In the genomic region with DNA sequence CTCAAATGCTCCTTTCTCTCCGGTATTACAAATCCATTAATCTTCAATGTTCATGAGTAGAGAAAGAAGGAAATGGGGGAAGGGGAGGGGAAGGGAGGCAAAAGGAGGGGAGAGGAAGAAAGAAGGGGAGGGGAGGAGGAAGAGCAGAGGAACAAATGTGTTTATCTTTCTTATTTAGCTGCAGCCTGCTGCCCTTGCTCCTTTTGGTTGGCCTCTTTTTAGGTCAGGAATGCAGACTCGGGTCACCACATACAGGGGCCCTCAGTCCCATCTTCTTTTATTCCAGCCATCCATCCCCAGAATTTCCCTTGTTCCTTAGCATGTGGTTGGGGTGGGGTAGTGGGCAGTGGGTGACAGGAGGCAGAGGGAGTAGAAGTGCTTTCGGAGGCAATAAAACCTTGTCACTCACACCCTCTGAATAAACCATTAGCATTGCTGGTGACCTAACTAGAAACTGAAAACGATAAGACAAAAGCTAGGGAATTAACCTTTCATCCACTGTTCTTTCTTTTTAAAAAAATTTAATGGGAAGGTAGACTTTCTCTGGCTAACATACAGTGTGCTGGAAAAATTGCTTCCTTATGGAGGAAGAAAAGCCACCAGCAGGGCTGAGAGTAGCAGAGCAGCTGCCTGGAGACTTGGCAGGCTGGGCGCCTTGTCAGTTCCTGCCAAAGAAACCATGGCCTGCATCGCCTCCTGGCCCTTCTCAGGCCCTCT, we compare ENCODE assay signal across 11 cellular contexts. TPM values are rescaled to one million over a fixed set of nuclear protein-coding genes. Genes with fewer than 3 reads are reported as not detected.
A peak's percentile ranks its signal among the peaks of the same experiment; 100 is the strongest.
DNase-seq lines count a peak whose midpoint lies in the region; ATAC-seq, FAIRE-seq and TF ChIP-seq lines count a peak whose summit lies in the region.
"Had no signal": no experiment of that assay in that cellular context is flagged by ENCODE, and none has a peak within 500 bp of the region (broad histone marks: within the 10 kb centered on the region; RNA-seq: fewer than 3 reads in every experiment).

No MANE protein-coding gene starts in this region.

- H3K9ac ChIP-seq in H1 (replicated peaks in 1 of 4; ENCODE audit: extremely low read depth in 1 of 4, low read depth in 3 of 4, low read length in 3 of 4) (no peak overlapping the region), mucosa of rectum (ENCODE audit: low read depth in 1 of 2, low read length in 2 of 2) (peak overlapping the region; percentile 38 to 60)

- H3K79me2 ChIP-seq in ACC112 (ENCODE audit: control insufficient read depth, insufficient read depth, low read length, unreplicated experiment), result no peaks in the 10 kb centered on the region
- no peaks in the 10 kb centered on the region for H3K79me2 ChIP-seq in H1 (ENCODE audit: control insufficient read depth in 1 of 2, insufficient read depth in 2 of 2, low read length in 2 of 2)

- H3K4me3 ChIP-seq in ACC112 (ENCODE audit: low read depth, low read length) (0 out of 2 replicates have a peak overlapping the region, but pooled peaks have one; percentile 10), H1 (ENCODE audit: extremely low read depth in 1 of 4, insufficient read depth in 2 of 4, low read depth in 3 of 4, low read length in 4 of 4) (no peak overlapping the region), mucosa of rectum (ENCODE audit: low read length in 2 of 2) (no peak overlapping the region), left lung (no peak overlapping the region)

- H2BK15ac ChIP-seq in H1 (ENCODE audit: low read length), result no peak overlapping the region

- POLR2A ChIA-PET in H1 (lab: Charles Lee; ENCODE audit: partially characterized antibody), result no interaction called here
- POLR2A ChIA-PET in activated CD4-positive, alpha-beta T cell treated with anti-CD3 and anti-CD28 coated beads, Interleukin-2, amount 10 ng/mL, durations not matched to agents 7 days and 5 days (lab: Charles Lee), result no interaction called here

- no peak for TF ChIP-seq CTCF in H1 (IDR thresholded peaks at IDR 0.05; ENCODE audit: control extremely low read depth in 1 of 3, insufficient read depth in 1 of 3, low read depth in 1 of 3, low read length in 3 of 3)
- no peak for TF ChIP-seq CTCF in left lung (IDR thresholded peaks at IDR 0.05)

- H3K4me2 ChIP-seq in H1 (ENCODE audit: insufficient read depth in 1 of 2, low read depth in 2 of 2, low read length in 2 of 2), result no peak overlapping the region

- no peaks in the 10 kb centered on the region for H3K9me3 Mint-ChIP-seq in activated CD4-positive, alpha-beta T cell treated with anti-CD3 and anti-CD28 coated beads, Interleukin-2, amount 10 ng/mL, durations not matched to agents 7 days and 5 days

- H4K8ac ChIP-seq in H1 (ENCODE audit: extremely low read depth, insufficient read depth, low read length), result no peak overlapping the region

- peaks cover 8% of the 10 kb centered on the region for H3K27me3 Mint-ChIP-seq in activated CD4-positive, alpha-beta T cell treated with anti-CD3 and anti-CD28 coated beads, Interleukin-2, amount 10 ng/mL, durations not matched to agents 7 days and 5 days

- no peaks in the 10 kb centered on the region for H3K79me1 ChIP-seq in H1 (ENCODE audit: low read depth, low read length)

- no peaks in the 10 kb centered on the region for H3K4me1 Mint-ChIP-seq in activated CD4-positive, alpha-beta T cell treated with anti-CD3 and anti-CD28 coated beads, Interleukin-2, amount 10 ng/mL, durations not matched to agents 7 days and 5 days

- no peak overlapping the region for H3K23ac ChIP-seq in H1 (ENCODE audit: insufficient read length)

- no peak overlapping the region for H2AK5ac ChIP-seq in H1 (ENCODE audit: low read depth, low read length)

- intact Hi-C loops in left lung (cut with DNase I), result no loop called here

- no peak overlapping the region for H3K56ac ChIP-seq in H1 (replicated peaks; ENCODE audit: insufficient read length, low read depth, low read length)

- H3K27ac ChIP-seq in ACC112 (ENCODE audit: low read depth, low read length), result peak overlapping the region; percentile 52
- H3K27ac ChIP-seq in H1 (ENCODE audit: low read depth, low read length), result no peak overlapping the region
- peak overlapping the region; percentile 83 for H3K27ac ChIP-seq in mucosa of rectum (ENCODE audit: low read depth in 2 of 2, low read length in 2 of 2)
- no peak overlapping the region for H3K27ac ChIP-seq in left lung

- no peak overlapping the region for H3K4ac ChIP-seq in H1 (replicated peaks; ENCODE audit: insufficient read length, low read depth, low read length)

- FAIRE-seq in H1 (lab: Jason Lieb, UNC) (no peak), GM12892 (lab: Jason Lieb, UNC) (no peak), HTR-8/SVneo (lab: Jason Lieb, UNC) (no peak)
- FAIRE-seq: urothelium cell line had no signal

- DNase-seq in M059J (ENCODE audit: low read depth) (peak; percentile 55), H1 (ENCODE audit: low read depth in 1 of 2, low spot score in 2 of 2) (no peak), GM12892 (ENCODE audit: insufficient read length) (no peak), left lung (no peak), HTR-8/SVneo (ENCODE audit: insufficient read length, low spot score) (no peak)
- DNase-seq in activated CD4-positive, alpha-beta T cell treated with anti-CD3 and anti-CD28 coated beads, Interleukin-2, amount 10 ng/mL, durations not matched to agents 7 days and 5 days, result no peak
- DNase-seq: MM.1S, NCI-H82 had no signal

- no peak overlapping the region for H2BK12ac ChIP-seq in H1 (ENCODE audit: low read depth, low read length)

- H3K36me3 ChIP-seq in ACC112 (ENCODE audit: insufficient read depth, low read length) (no peaks in the 10 kb centered on the region), H1 (ENCODE audit: control insufficient read depth in 2 of 4, insufficient read depth in 4 of 4, low read length in 3 of 4) (no peaks in the 10 kb centered on the region), mucosa of rectum (ENCODE audit: control insufficient read depth in 2 of 2, insufficient read depth in 2 of 2, low read length in 2 of 2) (no peaks in the 10 kb centered on the region), left lung (no peaks in the 10 kb centered on the region)

- no peak overlapping the region for H3K27ac Mint-ChIP-seq in activated CD4-positive, alpha-beta T cell treated with anti-CD3 and anti-CD28 coated beads, Interleukin-2, amount 10 ng/mL, durations not matched to agents 7 days and 5 days

- H2BK5ac ChIP-seq in H1 (ENCODE audit: low read depth, low read length), result no peak overlapping the region

- no peak overlapping the region for H4K5ac ChIP-seq in H1 (ENCODE audit: insufficient read length, low read depth, low read length)

- H3K27me3 ChIP-seq in ACC112 (ENCODE audit: insufficient read depth, low read length) (peaks cover 18% of the 10 kb centered on the region), H1 (replicated peaks in 1 of 4; ENCODE audit: control insufficient read depth in 3 of 4, extremely low read depth in 1 of 4, insufficient read depth in 3 of 4, low read length in 3 of 4) (no peaks in the 10 kb centered on the region), mucosa of rectum (ENCODE audit: control insufficient read depth in 2 of 2, insufficient read depth in 2 of 2, low read length in 2 of 2) (no peaks in the 10 kb centered on the region), left lung (no peaks in the 10 kb centered on the region)

- no peak for TF ChIP-seq EP300 in H1 (IDR thresholded peaks at IDR 0.05; ENCODE audit: borderline replicate concordance in 1 of 2, low read depth in 2 of 2, low read length in 2 of 2)

- no peak for TF ChIP-seq POLR2A in H1 (IDR thresholded peaks at IDR 0.05; ENCODE audit: control extremely low read depth in 1 of 2, low read depth in 2 of 2, low read length in 2 of 2)
- TF ChIP-seq POLR2A in GM12892 (IDR thresholded peaks at IDR 0.05; ENCODE audit: low read depth, low read length), result no peak

- H3K4me1 ChIP-seq in ACC112 (ENCODE audit: control insufficient read depth, insufficient read depth, low read length, unreplicated experiment), result peaks cover 22% of the 10 kb centered on the region
- H3K4me1 ChIP-seq in H1 (replicated peaks in 1 of 4; ENCODE audit: control insufficient read depth in 3 of 4, insufficient read depth in 4 of 4, low read length in 3 of 4), result peaks cover 0 to 4% (median under 1%) of the 10 kb centered on the region in 4 experiments; a peak in 2 of 7 replicates
- H3K4me1 ChIP-seq in mucosa of rectum (ENCODE audit: control insufficient read depth in 2 of 2, insufficient read depth in 2 of 2, low read length in 2 of 2), result peaks cover 15 to 25% of the 10 kb centered on the region in 2 donors
- H3K4me1 ChIP-seq in left lung, result peaks cover 0 to 3% of the 10 kb centered on the region in 2 donors

- WGBS in H1 (ENCODE audit: extremely low coverage in 1 of 2, insufficient coverage in 1 of 2, insufficient read length in 1 of 2, insufficient replicate concordance in 2 of 2, low coverage in 1 of 2, low lambda C conversion rate in 2 of 2, missing lambda C conversion rate in 1 of 2), 2 experiments, result 88% methylated on average over 6 of the region's 6 CpGs; no CpG with 5 or more reads in 1 of the 2 experiments

- no peak overlapping the region for H2BK120ac ChIP-seq in H1 (replicated peaks; ENCODE audit: low read depth, low read length)

- no peaks in the 10 kb centered on the region for H4K20me1 ChIP-seq in H1 (replicated peaks in 1 of 2; ENCODE audit: control insufficient read depth in 1 of 2, insufficient read depth in 2 of 2, low read length in 2 of 2)

- no peak for ATAC-seq in left lung

- CTCF ChIA-PET in H1 (lab: Charles Lee; ENCODE audit: partially characterized antibody), result interaction anchor here (1.0 to 2.5 kb wide), 8 partner anchors 9 to 353 kb away, joined by 3 to 8 read pairs (median 3); a partner anchor contains a TSS
- CTCF ChIA-PET in activated CD4-positive, alpha-beta T cell treated with anti-CD3 and anti-CD28 coated beads, Interleukin-2, amount 10 ng/mL, durations not matched to agents 7 days and 5 days (lab: Charles Lee), result no interaction called here

- no peak overlapping the region for H3K14ac ChIP-seq in H1 (ENCODE audit: insufficient read length)

- peak overlapping the region; percentile 70 for H2AFZ ChIP-seq in ACC112 (ENCODE audit: low read length, unreplicated experiment)
- H2AFZ ChIP-seq in H1 (ENCODE audit: low read length), result peak overlapping the region; percentile 34

- H2BK20ac ChIP-seq in H1 (ENCODE audit: low read length), result no peak overlapping the region

- no peaks in the 10 kb centered on the region for H3K36me3 Mint-ChIP-seq in activated CD4-positive, alpha-beta T cell treated with anti-CD3 and anti-CD28 coated beads, Interleukin-2, amount 10 ng/mL, durations not matched to agents 7 days and 5 days (ENCODE audit: low read depth)

- no peak overlapping the region for H4K91ac ChIP-seq in H1 (replicated peaks; ENCODE audit: insufficient read length, low read length)

- no peak overlapping the region for H3K18ac ChIP-seq in H1 (ENCODE audit: extremely low read depth, low read length)

- no peaks in the 10 kb centered on the region for H3K23me2 ChIP-seq in H1 (ENCODE audit: low read depth, low read length)

- H3K9me3 ChIP-seq in H1 (ENCODE audit: insufficient read depth in 2 of 2, low read depth in 1 of 2, low read length in 1 of 2) (no peaks in the 10 kb centered on the region), mucosa of rectum (ENCODE audit: control insufficient read depth in 2 of 2, low read length in 2 of 2) (no peaks in the 10 kb centered on the region), left lung (no peaks in the 10 kb centered on the region)

- TF ChIP-seq RAD21 in H1 (IDR thresholded peaks at IDR 0.05 in 1 of 2, conservative IDR thresholded peaks at IDR 0.05 in 1 of 2; ENCODE audit: low read depth in 2 of 2, low read length in 2 of 2), result no peak

- no peak overlapping the region for H3K4me3 Mint-ChIP-seq in activated CD4-positive, alpha-beta T cell treated with anti-CD3 and anti-CD28 coated beads, Interleukin-2, amount 10 ng/mL, durations not matched to agents 7 days and 5 days

RNA-seq across cellular contexts. Expression of a gene that starts 16.8 kb away (rescaled TPM):
- 0.96 TPM in 2 replicates for total RNA-seq in M059J (2014; rRNA removed; shearing (Covaris generic))
- total RNA-seq in H1 (2021; fragmentation: NEBNext Ultra II Directional; extraction: Animal tissue kit (Norgen Biotek cat#: 25700)), result 2.5 and 2.7 TPM in 2 replicates
- polyA plus RNA-seq in H1 (2011; rRNA removed), result 0.41 and 0.53 TPM in 2 replicates
- polyA plus RNA-seq in H1 (2011; cell fraction: cytosol; rRNA removed), result 0.49 TPM
- 1.4 TPM for polyA plus RNA-seq in H1 (2011; cell fraction: nucleus; rRNA removed)
- 0.72 to 1.2 TPM (median 1.1 TPM) in 4 replicates for polyA plus RNA-seq in H1 (2012, experiment 1 of 2)
- 0.01 TPM for polyA plus RNA-seq in H1 (2012, experiment 2 of 2)
- polyA plus RNA-seq in H1 (2013, experiment 1 of 2), result 0.71 TPM
- polyA plus RNA-seq in H1 (2013, experiment 2 of 2), result 0.83 TPM
- polyA minus RNA-seq in H1 (2011; rRNA and poly(A)+ RNA removed), result 3.9 and 10.0 TPM in 2 replicates
- polyA minus RNA-seq in H1 (2011; cell fraction: cytosol; rRNA and poly(A)+ RNA removed), result 1.1 TPM
- polyA minus RNA-seq in H1 (2011; cell fraction: nucleus; rRNA and poly(A)+ RNA removed), result 5.8 TPM
- polyA plus RNA-seq in GM12892 (2012; ENCODE audit: missing spikeins), result not detected
- not detected for total RNA-seq in activated CD4-positive, alpha-beta T cell treated with anti-CD3 and anti-CD28 coated beads, Interleukin-2, amount 10 ng/mL, durations not matched to agents 7 days and 5 days
- total RNA-seq in left lung, result 1 to 10 TPM in 1 of 2 donors, under 1 TPM in 1; 0.84 to 2.4 TPM

Comparison
In these comparisons a context has a peak if more than half of its experiments do, and no peak if none do; other contexts are left out.
1. H3K27ac ChIP-seq: peak in ACC112 (single experiment) and mucosa of rectum (2 of 2); none in H1 (single experiment) and left lung (0 of 2).
2. H3K9ac ChIP-seq: peak in mucosa of rectum (2 of 2); none in H1 (0 of 4).